In genomic region chr4:33501587-33501986, GRCh38 we compare ENCODE assay signal across 1 cellular context.
TF ChIP-seq lines count a peak whose summit lies in the region.

No MANE protein-coding gene starts in this region.

TF ChIP-seq in HEK293, 187 proteins besides CTCF, POLR2A, EP300 and RAD21:
- TF ChIP-seq ATF2 (tag by site-specific recombination; IDR thresholded peaks at IDR 0.05; ENCODE audit: low read depth), result peak; percentile 60
